25 cellular contexts compared by ENCODE assay signal in the genomic region with DNA sequence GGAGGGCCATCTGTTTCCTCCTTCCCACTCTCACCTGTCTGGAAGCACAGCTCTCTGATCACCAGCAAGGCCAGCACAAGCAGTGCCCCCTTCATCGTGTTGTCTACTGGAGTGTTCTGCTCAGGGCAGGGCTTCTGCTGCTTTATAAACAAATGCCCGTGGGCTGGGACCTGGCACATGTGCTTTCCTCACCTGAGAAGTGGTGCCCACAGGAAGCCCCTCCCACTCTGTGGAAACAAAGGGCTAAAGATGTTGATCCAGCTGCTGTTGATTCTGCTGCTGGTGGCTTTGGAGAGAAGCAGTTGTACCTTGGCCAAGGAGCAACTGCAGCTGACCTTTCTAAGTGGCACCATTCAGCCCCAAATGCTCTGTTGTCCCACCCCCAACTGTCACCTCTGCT. TPM values are rescaled to one million over a fixed set of nuclear protein-coding genes. Genes with fewer than 3 reads are reported as not detected.
"Had no signal": no experiment of that assay in that cellular context is flagged by ENCODE, and none has a peak within 500 bp of the region (broad histone marks: within the 10 kb centered on the region; RNA-seq: fewer than 3 reads in every experiment).

No MANE protein-coding gene starts in this region.

- DNase-seq: activated CD4-positive, alpha-beta T cell treated with anti-CD3 and anti-CD28 coated beads for 36 hours; activated CD4-positive, alpha-beta T cell treated with anti-CD3 and anti-CD28 coated beads, Interleukin-2, amount 50 U/mL, for 1 hour; activated CD4-positive, CD25-positive, alpha-beta regulatory T cell; activated CD8-positive, alpha-beta memory T cell treated with anti-CD3 and anti-CD28 coated beads, Interleukin-2, amount 50 U/mL, for 4 hours; activated CD8-positive, alpha-beta T cell treated with anti-CD3 and anti-CD28 coated beads for 36 hours; activated gamma-delta T cell treated with Interleukin-2 at 50 U/mL for 16 hours; activated naive CD4-positive, alpha-beta T cell treated with anti-CD3 and anti-CD28 coated beads, Interleukin-2, amount 10 ng/mL, durations not matched to agents 7 days and 5 days; activated naive CD8-positive, alpha-beta T cell treated with anti-CD3 and anti-CD28 coated beads for 36 hours; activated T-cell treated with anti-CD3 and anti-CD28 coated beads, Interleukin-2, amount 50 U/mL, for 72 hours; cerebellar nuclear complex; Kasumi-1; KBM-7; NCI-H1048; NCI-H1694; NCI-H2107; NCI-H2171 treated with DMSO at 0.1 percent for 48 hours; NCI-H446; NCI-H524; PC-3; SIG-M5; T-helper 17 cell; T-helper 9 cell had no signal

- ATAC-seq: activated CD4-positive, alpha-beta T cell treated with anti-CD3 and anti-CD28 coated beads for 36 hours; activated CD8-positive, alpha-beta T cell treated with anti-CD3 and anti-CD28 coated beads for 36 hours; activated T-cell treated with anti-CD3 and anti-CD28 coated beads, Interleukin-2, amount 50 U/mL, for 72 hours; PC-3; T-helper 17 cell had no signal

- FAIRE-seq: colon, RCC 7860, TTC549 had no signal

RNA-seq across cellular contexts. Expression of gene SCGB2B2, which starts 30.7 kb away (rescaled TPM):
- total RNA-seq: PC-3 had no signal
